In genomic region chr15:30895461-30896210, GRCh38 we compare ENCODE assay signal across 1 cellular context.
TF ChIP-seq lines count a peak whose summit lies in the region.

No MANE protein-coding gene starts in this region.

TF ChIP-seq in GM23338, 12 proteins besides CTCF, POLR2A, EP300 and RAD21 (continued from another document):
- TF ChIP-seq, protein P1, sequence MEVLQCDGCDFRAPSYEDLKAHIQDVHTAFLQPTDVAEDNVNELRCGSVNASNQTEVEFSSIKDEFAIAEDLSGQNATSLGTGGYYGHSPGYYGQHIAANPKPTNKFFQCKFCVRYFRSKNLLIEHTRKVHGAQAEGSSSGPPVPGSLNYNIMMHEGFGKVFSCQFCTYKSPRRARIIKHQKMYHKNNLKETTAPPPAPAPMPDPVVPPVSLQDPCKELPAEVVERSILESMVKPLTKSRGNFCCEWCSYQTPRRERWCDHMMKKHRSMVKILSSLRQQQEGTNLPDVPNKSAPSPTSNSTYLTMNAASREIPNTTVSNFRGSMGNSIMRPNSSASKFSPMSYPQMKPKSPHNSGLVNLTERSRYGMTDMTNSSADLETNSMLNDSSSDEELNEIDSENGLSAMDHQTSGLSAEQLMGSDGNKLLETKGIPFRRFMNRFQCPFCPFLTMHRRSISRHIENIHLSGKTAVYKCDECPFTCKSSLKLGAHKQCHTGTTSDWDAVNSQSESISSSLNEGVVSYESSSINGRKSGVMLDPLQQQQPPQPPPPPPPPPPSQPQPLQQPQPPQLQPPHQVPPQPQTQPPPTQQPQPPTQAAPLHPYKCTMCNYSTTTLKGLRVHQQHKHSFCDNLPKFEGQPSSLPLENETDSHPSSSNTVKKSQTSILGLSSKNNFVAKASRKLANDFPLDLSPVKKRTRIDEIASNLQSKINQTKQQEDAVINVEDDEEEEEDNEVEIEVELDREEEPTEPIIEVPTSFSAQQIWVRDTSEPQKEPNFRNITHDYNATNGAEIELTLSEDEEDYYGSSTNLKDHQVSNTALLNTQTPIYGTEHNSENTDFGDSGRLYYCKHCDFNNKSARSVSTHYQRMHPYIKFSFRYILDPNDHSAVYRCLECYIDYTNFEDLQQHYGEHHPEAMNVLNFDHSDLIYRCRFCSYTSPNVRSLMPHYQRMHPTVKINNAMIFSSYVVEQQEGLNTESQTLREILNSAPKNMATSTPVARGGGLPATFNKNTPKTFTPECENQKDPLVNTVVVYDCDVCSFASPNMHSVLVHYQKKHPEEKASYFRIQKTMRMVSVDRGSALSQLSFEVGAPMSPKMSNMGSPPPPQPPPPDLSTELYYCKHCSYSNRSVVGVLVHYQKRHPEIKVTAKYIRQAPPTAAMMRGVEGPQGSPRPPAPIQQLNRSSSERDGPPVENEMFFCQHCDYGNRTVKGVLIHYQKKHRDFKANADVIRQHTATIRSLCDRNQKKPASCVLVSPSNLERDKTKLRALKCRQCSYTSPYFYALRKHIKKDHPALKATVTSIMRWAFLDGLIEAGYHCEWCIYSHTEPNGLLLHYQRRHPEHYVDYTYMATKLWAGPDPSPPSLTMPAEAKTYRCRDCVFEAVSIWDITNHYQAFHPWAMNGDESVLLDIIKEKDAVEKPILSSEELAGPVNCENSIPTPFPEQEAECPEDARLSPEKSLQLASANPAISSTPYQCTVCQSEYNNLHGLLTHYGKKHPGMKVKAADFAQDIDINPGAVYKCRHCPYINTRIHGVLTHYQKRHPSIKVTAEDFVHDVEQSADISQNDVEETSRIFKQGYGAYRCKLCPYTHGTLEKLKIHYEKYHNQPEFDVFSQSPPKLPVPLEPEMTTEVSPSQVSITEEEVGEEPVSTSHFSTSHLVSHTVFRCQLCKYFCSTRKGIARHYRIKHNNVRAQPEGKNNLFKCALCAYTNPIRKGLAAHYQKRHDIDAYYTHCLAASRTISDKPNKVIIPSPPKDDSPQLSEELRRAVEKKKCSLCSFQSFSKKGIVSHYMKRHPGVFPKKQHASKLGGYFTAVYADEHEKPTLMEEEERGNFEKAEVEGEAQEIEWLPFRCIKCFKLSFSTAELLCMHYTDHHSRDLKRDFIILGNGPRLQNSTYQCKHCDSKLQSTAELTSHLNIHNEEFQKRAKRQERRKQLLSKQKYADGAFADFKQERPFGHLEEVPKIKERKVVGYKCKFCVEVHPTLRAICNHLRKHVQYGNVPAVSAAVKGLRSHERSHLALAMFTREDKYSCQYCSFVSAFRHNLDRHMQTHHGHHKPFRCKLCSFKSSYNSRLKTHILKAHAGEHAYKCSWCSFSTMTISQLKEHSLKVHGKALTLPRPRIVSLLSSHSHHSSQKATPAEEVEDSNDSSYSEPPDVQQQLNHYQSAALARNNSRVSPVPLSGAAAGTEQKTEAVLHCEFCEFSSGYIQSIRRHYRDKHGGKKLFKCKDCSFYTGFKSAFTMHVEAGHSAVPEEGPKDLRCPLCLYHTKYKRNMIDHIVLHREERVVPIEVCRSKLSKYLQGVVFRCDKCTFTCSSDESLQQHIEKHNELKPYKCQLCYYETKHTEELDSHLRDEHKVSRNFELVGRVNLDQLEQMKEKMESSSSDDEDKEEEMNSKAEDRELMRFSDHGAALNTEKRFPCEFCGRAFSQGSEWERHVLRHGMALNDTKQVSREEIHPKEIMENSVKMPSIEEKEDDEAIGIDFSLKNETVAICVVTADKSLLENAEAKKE (CRISPR knock-in tag; IDR thresholded peaks at IDR 0.05), result no peak
TF ChIP-seq in GM23338: peak in this region for 0.
